Comparison of ENCODE assay signal across 22 cellular contexts in genomic region chr5:125634242-125634835, GRCh38.
DNase-seq lines count a peak whose midpoint lies in the region; ATAC-seq and TF ChIP-seq lines count a peak whose summit lies in the region.
"Had no signal": no experiment of that assay in that cellular context is flagged by ENCODE, and none has a peak within 500 bp of the region (broad histone marks: within the 10 kb centered on the region; RNA-seq: fewer than 3 reads in every experiment).

No MANE protein-coding gene starts in this region.

- no peaks in the 10 kb centered on the region for H3K27me3 ChIP-seq in OCI-LY1 (ENCODE audit: insufficient read depth, low read length)
- H3K27me3 ChIP-seq in endodermal cell (ENCODE audit: control insufficient read depth, insufficient read depth, low read length, poor library complexity, severe bottlenecking), result no peaks in the 10 kb centered on the region
- H3K27me3 ChIP-seq: esophagus muscularis mucosa, gastrocnemius medialis, upper lobe of left lung had no signal

- H3K27ac ChIP-seq in OCI-LY1 (ENCODE audit: low read depth, low read length, poor library complexity, severe bottlenecking) (peak overlapping the region; percentile 0), endodermal cell (ENCODE audit: low read depth, low read length) (no peak overlapping the region)
- H3K27ac ChIP-seq: esophagus muscularis mucosa, gastrocnemius medialis, upper lobe of left lung had no signal

- ATAC-seq in Right ventricle myocardium inferior, result no peak
- ATAC-seq: activated naive CD4-positive, alpha-beta T cell treated with anti-CD3 and anti-CD28 coated beads, Interleukin-2, amount 50 U/mL, for 72 hours; activated T-cell treated with anti-CD3 and anti-CD28 coated beads, Interleukin-2, amount 50 U/mL, for 4 hours; gastrocnemius medialis; right cardiac atrium had no signal

- H3K4me2 ChIP-seq in OCI-LY1 (ENCODE audit: low read length), result no peak overlapping the region

- H2AFZ ChIP-seq in OCI-LY1 (ENCODE audit: low read length), result no peak overlapping the region

- peaks cover 6% of the 10 kb centered on the region for H3K9me3 Mint-ChIP-seq in endodermal cell

- H3K4me1 Mint-ChIP-seq in endodermal cell, result peaks cover 15% of the 10 kb centered on the region

- no peaks in the 10 kb centered on the region for H3K27me3 Mint-ChIP-seq in endodermal cell (ENCODE audit: insufficient read depth)

- no CpG with 5 or more reads among the region's 1 CpG for WGBS in endodermal cell (ENCODE audit: insufficient coverage in 1 of 2, insufficient read length in 1 of 2), 2 experiments

- no peaks in the 10 kb centered on the region for H3K79me2 ChIP-seq in OCI-LY1 (ENCODE audit: insufficient read depth, low read length)

- intact Hi-C loops in Right ventricle myocardium inferior (cut with DNase I), result no loop called here

- H3K4me3 ChIP-seq in OCI-LY1 (ENCODE audit: low read depth, low read length, poor library complexity, severe bottlenecking) (no peak overlapping the region), endodermal cell (ENCODE audit: low read length) (no peak overlapping the region)
- H3K4me3 ChIP-seq: esophagus muscularis mucosa, gastrocnemius medialis, upper lobe of left lung had no signal

- no peak overlapping the region for H3K27ac Mint-ChIP-seq in endodermal cell
- H3K27ac Mint-ChIP-seq: activated naive CD4-positive, alpha-beta T cell treated with anti-CD3 and anti-CD28 coated beads, Interleukin-2, amount 50 U/mL, for 72 hours had no signal

- H3K36me3 ChIP-seq in OCI-LY1 (ENCODE audit: insufficient read depth, low read length) (no peaks in the 10 kb centered on the region), endodermal cell (ENCODE audit: control insufficient read depth, insufficient read depth, low read length) (no peaks in the 10 kb centered on the region)
- H3K36me3 ChIP-seq: esophagus muscularis mucosa, gastrocnemius medialis, upper lobe of left lung had no signal

- H3K9ac ChIP-seq in OCI-LY1 (ENCODE audit: low read length) (no peak overlapping the region), endodermal cell (ENCODE audit: extremely low read depth, low read length, poor library complexity, severe bottlenecking) (no peak overlapping the region)

- no peaks in the 10 kb centered on the region for H3F3A ChIP-seq in OCI-LY1 (ENCODE audit: insufficient read depth, low read length)

- H3K9me3 ChIP-seq in OCI-LY1 (ENCODE audit: low read length) (no peaks in the 10 kb centered on the region), endodermal cell (ENCODE audit: control insufficient read depth, low read length) (no peaks in the 10 kb centered on the region)
- H3K9me3 ChIP-seq: esophagus muscularis mucosa, gastrocnemius medialis, upper lobe of left lung had no signal

- DNase-seq in NCI-H2107 treated with DMSO at 0.1 percent for 48 hours (lab: John Stamatoyannopoulos, UW; ENCODE audit: unreplicated experiment), result peak; percentile 38
- DNase-seq in NCI-H2107 (lab: John Stamatoyannopoulos, UW), result no peak
- DNase-seq in NCI-H146 (lab: John Stamatoyannopoulos, UW), result peak; percentile 85
- DNase-seq in retina, result peak; percentile 21
- no peak for DNase-seq in Right ventricle myocardium inferior (ENCODE audit: missing footprints)
- no peak for DNase-seq in SIG-M5 (lab: John Stamatoyannopoulos, UW)
- no peak for DNase-seq in endodermal cell
- DNase-seq: 8988T; activated CD8-positive, alpha-beta memory T cell treated with anti-CD3 and anti-CD28 coated beads for 24 hours; activated T-cell treated with anti-CD3 and anti-CD28 coated beads, Interleukin-2, amount 50 U/mL, for 4 hours; AML-193; effector CD8-positive, alpha-beta T cell; gastrocnemius medialis; kidney; NCI-H2029 treated with DMSO at 0.1 percent for 48 hours; right cardiac atrium; RPMI8226; stimulated activated CD8-positive, alpha-beta memory T cell treated with anti-CD3 and anti-CD28 coated beads, Interleukin-4, amount 100 ng/mL, for 48 hours; upper lobe of left lung had no signal

- TF ChIP-seq CTCF in OCI-LY1 (IDR thresholded peaks at IDR 0.05; ENCODE audit: low read length), result no peak
- TF ChIP-seq CTCF in endodermal cell (conservative IDR thresholded peaks at IDR 0.05), result no peak

- H3K4me3 Mint-ChIP-seq in endodermal cell, result no peak overlapping the region
- H3K4me3 Mint-ChIP-seq: activated T-cell treated with anti-CD3 and anti-CD28 coated beads, Interleukin-2, amount 50 U/mL, for 4 hours had no signal

- no peaks in the 10 kb centered on the region for H3K9me2 ChIP-seq in OCI-LY1 (ENCODE audit: low read depth, low read length)

- H3K4me1 ChIP-seq in OCI-LY1 (ENCODE audit: insufficient read depth, low read length, severe bottlenecking) (peaks cover 11% of the 10 kb centered on the region), endodermal cell (ENCODE audit: control insufficient read depth, insufficient read depth, low read length) (peaks cover 5% of the 10 kb centered on the region)
- H3K4me1 ChIP-seq: esophagus muscularis mucosa, upper lobe of left lung had no signal

- H4K20me1 ChIP-seq in OCI-LY1 (ENCODE audit: insufficient read depth, low read length), result no peaks in the 10 kb centered on the region

- no peaks in the 10 kb centered on the region for H3K36me3 Mint-ChIP-seq in endodermal cell (ENCODE audit: low read depth)
- H3K36me3 Mint-ChIP-seq: activated naive CD4-positive, alpha-beta T cell treated with anti-CD3 and anti-CD28 coated beads, Interleukin-2, amount 50 U/mL, for 72 hours had no signal

Comparison
In these comparisons a context has a peak if more than half of its experiments do, and no peak if none do; other contexts are left out.
1. DNase-seq: peak in NCI-H2107 treated with DMSO at 0.1 percent for 48 hours (single experiment), NCI-H146 (single experiment) and retina (single experiment); none in NCI-H2107 (single experiment), Right ventricle myocardium inferior (single experiment), SIG-M5 (single experiment) and endodermal cell (single experiment).